In genomic region chr15:100187677-100188076, GRCh38 we compare ENCODE assay signal across 18 cellular contexts.
DNase-seq lines count a peak whose midpoint lies in the region; ATAC-seq, FAIRE-seq and TF ChIP-seq lines count a peak whose summit lies in the region.
"Had no signal": no experiment of that assay in that cellular context is flagged by ENCODE, and none has a peak within 500 bp of the region (broad histone marks: within the 10 kb centered on the region; RNA-seq: fewer than 3 reads in every experiment).

No MANE protein-coding gene starts in this region.

- TF ChIP-seq POLR2A in K562 (conservative IDR thresholded peaks at IDR 0.05): no peak
- TF ChIP-seq POLR2A in sigmoid colon (IDR thresholded peaks at IDR 0.05): no peak
- TF ChIP-seq POLR2A in thyroid gland (IDR thresholded peaks at IDR 0.05): no peak

- H3K27me3 ChIP-seq in RWPE2 (ENCODE audit: insufficient read depth, poor library complexity, severe bottlenecking) (no peaks in the 10 kb centered on the region), K562 (ENCODE audit: control insufficient read depth in 2 of 2, insufficient read depth in 2 of 2, low read length in 2 of 2) (peaks cover 0 to 64% of the 10 kb centered on the region in 2 experiments; a peak in 4 of 5 replicates), sigmoid colon (no peaks in the 10 kb centered on the region), thyroid gland (no peaks in the 10 kb centered on the region)

- no peak for TF ChIP-seq RAD21 in K562 (CRISPR knock-in tag; conservative IDR thresholded peaks at IDR 0.05 in 1 of 2, IDR thresholded peaks at IDR 0.05 in 1 of 2)

- no TSS peak for BruUV-seq in K562 (replicated peaks; lab: Mats Ljungman, UMichigan)

- H3K27ac ChIP-seq in RWPE2 (ENCODE audit: poor library complexity, severe bottlenecking) (no peak overlapping the region), K562 (ENCODE audit: extremely low read depth, low read depth, low read length) (no peak overlapping the region), sigmoid colon (no peak overlapping the region), thyroid gland (no peak overlapping the region)
- H3K27ac ChIP-seq: GM23248 had no signal

- in situ Hi-C loops in K562 (cut with MboI): no loop called here

- H3K36me3 ChIP-seq in RWPE2 (ENCODE audit: low read depth) (no peaks in the 10 kb centered on the region), K562 (ENCODE audit: control insufficient read depth, insufficient read depth, low read length) (no peaks in the 10 kb centered on the region), sigmoid colon (no peaks in the 10 kb centered on the region), thyroid gland (no peaks in the 10 kb centered on the region)

- 0% methylated on average over 8 of the region's 8 CpGs for WGBS in K562 (ENCODE audit: insufficient coverage, low coverage, missing lambda C conversion rate)
- 94 to 96% methylated on average over 8 of the region's 8 CpGs for WGBS in sigmoid colon, 2 donors
- 84 to 96% methylated on average over 8 of the region's 8 CpGs for WGBS in thyroid gland, 2 donors

- H3K9ac ChIP-seq in K562 (ENCODE audit: insufficient read depth in 1 of 2, low read depth in 2 of 2, low read length in 2 of 2): no peak overlapping the region
- H3K9ac ChIP-seq: GM23248 had no signal

- H3K9me3 ChIP-seq in RWPE2 (ENCODE audit: severe bottlenecking): no peaks in the 10 kb centered on the region
- H3K9me3 ChIP-seq in K562 (replicated peaks; ENCODE audit: control insufficient read depth, insufficient read depth, low read depth, low read length): no peaks in the 10 kb centered on the region
- H3K9me3 ChIP-seq in sigmoid colon: no peaks in the 10 kb centered on the region
- no peaks in the 10 kb centered on the region for H3K9me3 ChIP-seq in thyroid gland

- no peaks in the 10 kb centered on the region for H3K79me2 ChIP-seq in K562 (ENCODE audit: control insufficient read depth, insufficient read depth, low read length)

- H3K4me1 ChIP-seq in RWPE2 (ENCODE audit: insufficient read depth, poor library complexity, severe bottlenecking): peaks cover 17% of the 10 kb centered on the region
- H3K4me1 ChIP-seq in K562 (replicated peaks in 1 of 2; ENCODE audit: control insufficient read depth in 2 of 2, insufficient read depth in 2 of 2, low read length in 2 of 2): no peaks in the 10 kb centered on the region
- no peaks in the 10 kb centered on the region for H3K4me1 ChIP-seq in sigmoid colon
- H3K4me1 ChIP-seq in thyroid gland: no peaks in the 10 kb centered on the region

- POLR2A ChIA-PET in K562 (lab: Yijun Ruan, JAX): interaction anchor here (0.7 kb wide), 1 partner anchor 41 kb away, joined by 3 read pairs; no protein-coding TSS in a partner anchor

- TF ChIP-seq EP300 in K562 (IDR thresholded peaks at IDR 0.05; ENCODE audit: low read length) (no peak), sigmoid colon (IDR thresholded peaks at IDR 0.05) (no peak)

- DNase-seq in RWPE2 (ENCODE audit: low spot score) (peak; percentile 23), K562 (ENCODE audit: extremely low read depth in 1 of 4, low spot score in 3 of 4) (no peak), left lobe of liver (ENCODE audit: low spot score) (peak; percentile 14), sigmoid colon (peak; percentile 18), T-helper 9 cell (no peak), thyroid gland (no peak)
- DNase-seq: COR-L47, DMS153, DMS79 treated with DMSO at 0.1 percent for 48 hours, EL, GM23248, H7 had no signal

- FAIRE-seq in K562 (lab: Jason Lieb, UNC): no peak
- FAIRE-seq: A204.1, D721Med, G401.6, GM12891 had no signal

- H3K4me2 ChIP-seq in K562 (ENCODE audit: insufficient read depth, low read length): no peak overlapping the region

- CTCF ChIA-PET in K562 (lab: Yijun Ruan, JAX; ENCODE audit: low intra/inter-chr PET ratio): no interaction called here

- no peak overlapping the region for H2AFZ ChIP-seq in K562 (ENCODE audit: low read depth, low read length)
- H2AFZ ChIP-seq: GM23248 had no signal

- peaks cover 3% of the 10 kb centered on the region for H3K9me1 ChIP-seq in K562 (ENCODE audit: control insufficient read depth, insufficient read depth, low read length)

- no peaks in the 10 kb centered on the region; the same call in 1 of the 2 replicates for H4K20me1 ChIP-seq in K562 (replicated peaks; ENCODE audit: control insufficient read depth, insufficient read depth, low read length)

- H3K4me3 ChIP-seq in RWPE2 (ENCODE audit: severe bottlenecking): no peak overlapping the region
- no peak overlapping the region for H3K4me3 ChIP-seq in K562
- no peak overlapping the region for H3K4me3 ChIP-seq in sigmoid colon
- H3K4me3 ChIP-seq in thyroid gland (replicated peaks in 1 of 3): no peak overlapping the region
- H3K4me3 ChIP-seq: GM23248 had no signal

- ATAC-seq in RWPE2 (ENCODE audit: low read depth) (no peak), K562 (no peak), left lobe of liver (no peak), HG03460 (IDR thresholded peaks at IDR 0.05; ENCODE audit: unreplicated experiment) (no peak)
- ATAC-seq: CD8-positive, alpha-beta T cell had no signal

- TF ChIP-seq CTCF in RWPE2 (IDR thresholded peaks at IDR 0.05; ENCODE audit: poor library complexity, severe bottlenecking) (no peak), K562 (IDR thresholded peaks at IDR 0.05 in 2 of 3, conservative IDR thresholded peaks at IDR 0.05 in 1 of 3; ENCODE audit: insufficient read depth in 2 of 3, low read depth in 1 of 3, low read length in 3 of 3) (no peak), sigmoid colon (IDR thresholded peaks at IDR 0.05) (no peak), thyroid gland (IDR thresholded peaks at IDR 0.05) (no peak)

- intact Hi-C loops in K562 (cut with micrococcal nuclease) (no loop called here), sigmoid colon (cut with DNase I) (no loop called here), thyroid gland (cut with DNase I) (no loop called here)

TF ChIP-seq in K562, 482 proteins besides CTCF, POLR2A, EP300 and RAD21:
- TF ChIP-seq ASH1L (IDR thresholded peaks at IDR 0.05; ENCODE audit: borderline replicate concordance, low read depth, partially characterized antibody) (no peak), MAFG (tag; conservative IDR thresholded peaks at IDR 0.05) (0 out of 2 replicates have a peak, but pooled peaks have one; percentile 12)

Comparison
In these comparisons a context has a peak if more than half of its experiments do, and no peak if none do; other contexts are left out.
1. DNase-seq: peak in RWPE2 (single experiment), left lobe of liver (single experiment) and sigmoid colon (single experiment); none in K562 (0 of 4), T-helper 9 cell (single experiment) and thyroid gland (0 of 2).